ENCODE assay signal across 31 cellular contexts in genomic region chr2:18915227-18915626, GRCh38.
"Had no signal": no experiment of that assay in that cellular context is flagged by ENCODE, and none has a peak within 500 bp of the region (broad histone marks: within the 10 kb centered on the region; RNA-seq: fewer than 3 reads in every experiment).

No MANE protein-coding gene starts in this region.

- H3K27me3 ChIP-seq: ascending aorta, breast epithelium, cardiac muscle cell, esophagus squamous epithelium, gastroesophageal sphincter had no signal

- H3K4me1 Mint-ChIP-seq: activated CD4-positive, alpha-beta memory T cell treated with anti-CD3 and anti-CD28 coated beads, Interleukin-2, amount 10 ng/mL, durations not matched to agents 7 days and 5 days; activated CD4-positive, alpha-beta T cell treated with anti-CD3 and anti-CD28 coated beads, Interleukin-2, amount 10 ng/mL, durations not matched to agents 7 days and 5 days; activated naive CD4-positive, alpha-beta T cell treated with anti-CD3 and anti-CD28 coated beads, Interleukin-2, amount 10 ng/mL, durations not matched to agents 7 days and 5 days; activated naive CD8-positive, alpha-beta T cell treated with anti-CD3 and anti-CD28 coated beads, Interleukin-2, amount 10 ng/mL, durations not matched to agents 7 days and 5 days; brain had no signal

- H3K27ac ChIP-seq: ascending aorta, breast epithelium, cardiac muscle cell, epithelial cell of prostate, esophagus squamous epithelium, gastroesophageal sphincter had no signal

- DNase-seq: activated CD4-positive, alpha-beta memory T cell treated with anti-CD3 and anti-CD28 coated beads, Interleukin-2, amount 10 ng/mL, durations not matched to agents 7 days and 5 days; activated CD4-positive, alpha-beta T cell treated with anti-CD3 and anti-CD28 coated beads for 1 hour; activated CD4-positive, alpha-beta T cell treated with anti-CD3 and anti-CD28 coated beads for 4 hours; activated CD4-positive, alpha-beta T cell treated with anti-CD3 and anti-CD28 coated beads, Interleukin-2, amount 10 ng/mL, durations not matched to agents 7 days and 5 days; activated CD4-positive, alpha-beta T cell treated with anti-CD3 and anti-CD28 coated beads, Interleukin-2, amount 50 U/mL, for 4 hours; activated CD8-positive, alpha-beta memory T cell treated with anti-CD3 and anti-CD28 coated beads, Interleukin-2, amount 50 U/mL, for 48 hours; activated gamma-delta T cell; activated naive CD4-positive, alpha-beta T cell; activated naive CD4-positive, alpha-beta T cell treated with anti-CD3 and anti-CD28 coated beads, Interleukin-2, amount 10 ng/mL, durations not matched to agents 7 days and 5 days; activated naive CD8-positive, alpha-beta T cell treated with anti-CD3 and anti-CD28 coated beads, Interleukin-2, amount 10 ng/mL, durations not matched to agents 7 days and 5 days; activated T-cell treated with anti-CD3 and anti-CD28 coated beads for 4 hours; activated T-cell treated with anti-CD3 and anti-CD28 coated beads, Interleukin-2, amount 50 U/mL, for 24 hours; activated T-cell treated with anti-CD3 and anti-CD28 coated beads, Interleukin-2, amount 50 U/mL, for 72 hours; central memory CD4-positive, alpha-beta T cell; cerebellar nuclear complex; cortex of kidney; effector memory CD8-positive, alpha-beta T cell; esophagus squamous epithelium; foreskin melanocyte; head of caudate nucleus; T-helper 2 cell had no signal

- H3K4me3 Mint-ChIP-seq: activated CD4-positive, alpha-beta memory T cell treated with anti-CD3 and anti-CD28 coated beads, Interleukin-2, amount 10 ng/mL, durations not matched to agents 7 days and 5 days; activated CD4-positive, alpha-beta T cell treated with anti-CD3 and anti-CD28 coated beads, Interleukin-2, amount 10 ng/mL, durations not matched to agents 7 days and 5 days; activated naive CD4-positive, alpha-beta T cell treated with anti-CD3 and anti-CD28 coated beads, Interleukin-2, amount 10 ng/mL, durations not matched to agents 7 days and 5 days; activated naive CD8-positive, alpha-beta T cell treated with anti-CD3 and anti-CD28 coated beads, Interleukin-2, amount 10 ng/mL, durations not matched to agents 7 days and 5 days; activated T-cell treated with anti-CD3 and anti-CD28 coated beads, Interleukin-2, amount 50 U/mL, for 24 hours; activated T-cell treated with anti-CD3 and anti-CD28 coated beads, Interleukin-2, amount 50 U/mL, for 72 hours; brain; effector memory CD8-positive, alpha-beta T cell had no signal

- ATAC-seq: activated naive CD4-positive, alpha-beta T cell treated with anti-CD3 and anti-CD28 coated beads, Interleukin-2, amount 50 U/mL, for 72 hours; activated T-cell treated with anti-CD3 and anti-CD28 coated beads, Interleukin-2, amount 50 U/mL, for 72 hours; effector memory CD8-positive, alpha-beta T cell; gastroesophageal sphincter had no signal

- H3K4me3 ChIP-seq: ascending aorta, breast epithelium, cardiac muscle cell, esophagus squamous epithelium, gastroesophageal sphincter had no signal

- H3K4me1 ChIP-seq: ascending aorta, breast epithelium had no signal

- H3K36me3 Mint-ChIP-seq: activated naive CD4-positive, alpha-beta T cell treated with anti-CD3 and anti-CD28 coated beads, Interleukin-2, amount 10 ng/mL, durations not matched to agents 7 days and 5 days; activated naive CD4-positive, alpha-beta T cell treated with anti-CD3 and anti-CD28 coated beads, Interleukin-2, amount 50 U/mL, for 72 hours; activated naive CD8-positive, alpha-beta T cell treated with anti-CD3 and anti-CD28 coated beads, Interleukin-2, amount 10 ng/mL, durations not matched to agents 7 days and 5 days; brain had no signal

- H3K27ac Mint-ChIP-seq: activated CD4-positive, alpha-beta memory T cell treated with anti-CD3 and anti-CD28 coated beads, Interleukin-2, amount 10 ng/mL, durations not matched to agents 7 days and 5 days; activated CD4-positive, alpha-beta T cell treated with anti-CD3 and anti-CD28 coated beads, Interleukin-2, amount 10 ng/mL, durations not matched to agents 7 days and 5 days; activated naive CD4-positive, alpha-beta T cell treated with anti-CD3 and anti-CD28 coated beads, Interleukin-2, amount 10 ng/mL, durations not matched to agents 7 days and 5 days; activated naive CD4-positive, alpha-beta T cell treated with anti-CD3 and anti-CD28 coated beads, Interleukin-2, amount 50 U/mL, for 72 hours; activated naive CD8-positive, alpha-beta T cell treated with anti-CD3 and anti-CD28 coated beads, Interleukin-2, amount 10 ng/mL, durations not matched to agents 7 days and 5 days; activated T-cell treated with anti-CD3 and anti-CD28 coated beads, Interleukin-2, amount 50 U/mL, for 24 hours; activated T-cell treated with anti-CD3 and anti-CD28 coated beads, Interleukin-2, amount 50 U/mL, for 72 hours; brain; effector memory CD8-positive, alpha-beta T cell had no signal

- H3K9me3 ChIP-seq: ascending aorta, breast epithelium, esophagus squamous epithelium, gastroesophageal sphincter had no signal

- H3K9me3 Mint-ChIP-seq: activated CD4-positive, alpha-beta memory T cell treated with anti-CD3 and anti-CD28 coated beads, Interleukin-2, amount 10 ng/mL, durations not matched to agents 7 days and 5 days; activated CD4-positive, alpha-beta T cell treated with anti-CD3 and anti-CD28 coated beads, Interleukin-2, amount 10 ng/mL, durations not matched to agents 7 days and 5 days; activated naive CD4-positive, alpha-beta T cell treated with anti-CD3 and anti-CD28 coated beads, Interleukin-2, amount 10 ng/mL, durations not matched to agents 7 days and 5 days; activated naive CD4-positive, alpha-beta T cell treated with anti-CD3 and anti-CD28 coated beads, Interleukin-2, amount 50 U/mL, for 72 hours; activated T-cell treated with anti-CD3 and anti-CD28 coated beads, Interleukin-2, amount 50 U/mL, for 24 hours had no signal

- H3K27me3 Mint-ChIP-seq: activated CD4-positive, alpha-beta memory T cell treated with anti-CD3 and anti-CD28 coated beads, Interleukin-2, amount 10 ng/mL, durations not matched to agents 7 days and 5 days; activated CD4-positive, alpha-beta T cell treated with anti-CD3 and anti-CD28 coated beads, Interleukin-2, amount 10 ng/mL, durations not matched to agents 7 days and 5 days; activated naive CD4-positive, alpha-beta T cell treated with anti-CD3 and anti-CD28 coated beads, Interleukin-2, amount 10 ng/mL, durations not matched to agents 7 days and 5 days; activated naive CD8-positive, alpha-beta T cell treated with anti-CD3 and anti-CD28 coated beads, Interleukin-2, amount 10 ng/mL, durations not matched to agents 7 days and 5 days; activated T-cell treated with anti-CD3 and anti-CD28 coated beads, Interleukin-2, amount 50 U/mL, for 24 hours; effector memory CD8-positive, alpha-beta T cell had no signal

- H3K36me3 ChIP-seq: ascending aorta, breast epithelium, cardiac muscle cell, esophagus squamous epithelium, gastroesophageal sphincter had no signal

- FAIRE-seq: colon, endometrium, endothelial cell of umbilical vein had no signal
